14 cellular contexts compared by ENCODE assay signal in the genomic region with DNA sequence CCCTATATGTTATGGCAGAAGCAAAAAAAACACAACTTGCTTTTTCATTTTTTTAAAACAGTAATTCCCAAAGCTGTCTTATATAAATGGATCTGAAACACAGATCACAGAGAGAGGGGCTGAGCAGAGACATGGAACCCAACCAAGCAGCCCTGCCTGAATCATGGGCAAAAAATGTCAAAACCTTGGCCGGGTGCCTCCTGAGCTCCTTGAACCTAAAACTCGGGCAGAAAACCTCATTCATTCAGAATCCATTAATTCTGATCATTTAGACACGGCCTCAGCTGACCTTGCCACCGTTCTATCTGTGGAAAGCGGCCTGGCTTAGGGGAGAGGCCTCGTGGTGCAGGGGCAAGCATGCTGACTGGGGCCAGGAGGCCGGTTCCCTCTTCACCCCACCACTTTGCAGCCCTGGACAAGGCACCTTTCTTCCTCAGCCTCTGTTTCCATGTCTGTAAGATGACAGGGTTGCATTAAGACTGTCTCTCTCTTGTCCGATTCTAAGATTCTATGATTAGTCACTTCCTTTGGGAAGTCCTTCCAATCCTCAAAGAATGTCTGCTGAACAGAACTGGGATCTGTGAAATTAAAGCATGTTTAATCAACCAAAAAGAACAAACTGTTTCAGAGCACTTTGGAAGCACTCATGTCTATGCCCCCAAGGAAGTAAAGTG. TPM values are rescaled to one million over a fixed set of nuclear protein-coding genes. Genes with fewer than 3 reads are reported as not detected.
DNase-seq lines count a peak whose midpoint lies in the region; ATAC-seq and TF ChIP-seq lines count a peak whose summit lies in the region.
"Had no signal": no experiment of that assay in that cellular context is flagged by ENCODE, and none has a peak within 500 bp of the region (broad histone marks: within the 10 kb centered on the region; RNA-seq: fewer than 3 reads in every experiment).

No MANE protein-coding gene starts in this region.

- H3K4me1 Mint-ChIP-seq in nephron = peaks cover 24% of the 10 kb centered on the region

- H3K27me3 ChIP-seq in esophagus muscularis mucosa (no peaks in the 10 kb centered on the region), lower lobe of right lung (ENCODE audit: low read depth) (no peaks in the 10 kb centered on the region), Peyer's patch (no peaks in the 10 kb centered on the region)

- ATAC-seq in lower lobe of right lung = no peak
- ATAC-seq in HG03521 (IDR thresholded peaks at IDR 0.05; ENCODE audit: unreplicated experiment) = no peak
- ATAC-seq in GM21737 (IDR thresholded peaks at IDR 0.05; ENCODE audit: unreplicated experiment) = no peak
- ATAC-seq: esophagus mucosa had no signal

- H3K9me3 Mint-ChIP-seq in nephron = peaks cover 8% of the 10 kb centered on the region

- no peaks in the 10 kb centered on the region for H3K9me3 ChIP-seq in esophagus muscularis mucosa
- H3K9me3 ChIP-seq in lower lobe of right lung = no peaks in the 10 kb centered on the region
- no peaks in the 10 kb centered on the region for H3K9me3 ChIP-seq in Peyer's patch

- peak; percentile 28 for DNase-seq in AG09319 (ENCODE audit: extremely low read depth, low read depth)
- DNase-seq in RPMI7951 (ENCODE audit: low read depth) = peak; percentile 89
- DNase-seq in esophagus muscularis mucosa (ENCODE audit: extremely low spot score) = no peak
- no peak for DNase-seq in lower lobe of right lung
- no peak for DNase-seq in Peyer's patch
- DNase-seq: amniotic stem cell, HCEC 1CT, Karpas-422, NCI-H2171 treated with DMSO at 0.1 percent for 48 hours had no signal

- no peak overlapping the region for H3K4me3 Mint-ChIP-seq in nephron

- peak overlapping the region in 2 of 3 experiments; percentile 38 to 72 for H3K27ac Mint-ChIP-seq in nephron

- WGBS in esophagus muscularis mucosa = 31% methylated on average over 8 of the region's 8 CpGs

- no peak for TF ChIP-seq POLR2A in esophagus muscularis mucosa (IDR thresholded peaks at IDR 0.05; ENCODE audit: low read depth)
- no peak for TF ChIP-seq POLR2A in Peyer's patch (IDR thresholded peaks at IDR 0.05)

- H3K27me3 Mint-ChIP-seq in nephron (ENCODE audit: low read depth) = no peaks in the 10 kb centered on the region

- H3K27ac ChIP-seq in esophagus muscularis mucosa (replicated peaks in 1 of 4) = peak overlapping the region; percentile 69 to 79 (median 76)
- no peak overlapping the region for H3K27ac ChIP-seq in lower lobe of right lung
- H3K27ac ChIP-seq in Peyer's patch = no peak overlapping the region
- H3K27ac ChIP-seq: parathyroid adenoma had no signal

- H3K4me1 ChIP-seq in esophagus muscularis mucosa (peaks cover 21 to 40% (median 32%) of the 10 kb centered on the region in 4 donors), lower lobe of right lung (no peaks in the 10 kb centered on the region), Peyer's patch (no peaks in the 10 kb centered on the region)
- H3K4me1 ChIP-seq: parathyroid adenoma had no signal

- no peak for TF ChIP-seq EP300 in esophagus muscularis mucosa (IDR thresholded peaks at IDR 0.05)

- H3K36me3 Mint-ChIP-seq in nephron (ENCODE audit: low read depth) = peaks cover 20% of the 10 kb centered on the region

- H3K4me3 ChIP-seq in esophagus muscularis mucosa = no peak overlapping the region
- no peak overlapping the region for H3K4me3 ChIP-seq in lower lobe of right lung
- H3K4me3 ChIP-seq in Peyer's patch = no peak overlapping the region

- TF ChIP-seq CTCF in AG09319 (IDR thresholded peaks at IDR 0.05; ENCODE audit: low read depth, low read length) (no peak), esophagus muscularis mucosa (IDR thresholded peaks at IDR 0.05) (no peak), nephron (IDR thresholded peaks at IDR 0.05; ENCODE audit: unreplicated experiment in 3 of 3) (no peak), lower lobe of right lung (IDR thresholded peaks at IDR 0.05) (no peak), Peyer's patch (IDR thresholded peaks at IDR 0.05) (no peak)

- intact Hi-C loops in esophagus muscularis mucosa (cut with DNase I) = no loop called here
- intact Hi-C loops in lower lobe of right lung (cut with DNase I) = no loop called here

- H3K36me3 ChIP-seq in esophagus muscularis mucosa = no peaks in the 10 kb centered on the region
- no peaks in the 10 kb centered on the region for H3K36me3 ChIP-seq in lower lobe of right lung
- H3K36me3 ChIP-seq in Peyer's patch = no peaks in the 10 kb centered on the region

RNA-seq across cellular contexts. Expression of a gene that starts 26.0 kb away (rescaled TPM):
- total RNA-seq in RPMI7951 (2014; rRNA removed; shearing (Covaris generic)) = 25.1 and 27.8 TPM in 2 replicates
- total RNA-seq in esophagus muscularis mucosa = 1 to 10 TPM; 4.1 to 9.6 (median 8.0) TPM
- 1.1 TPM for total RNA-seq in lower lobe of right lung
- 1 to 10 TPM; 1.1 to 2.7 (median 2.0) TPM for total RNA-seq in Peyer's patch

Comparison
In these comparisons a context has a peak if more than half of its experiments do, and no peak if none do; other contexts are left out.
1. DNase-seq: peak in AG09319 (single experiment) and RPMI7951 (single experiment); none in esophagus muscularis mucosa (single experiment), lower lobe of right lung (single experiment) and Peyer's patch (0 of 3).
2. H3K27ac ChIP-seq: peak in esophagus muscularis mucosa (4 of 4); none in lower lobe of right lung (single experiment) and Peyer's patch (0 of 4).